14 cellular contexts compared by ENCODE assay signal in genomic region chr9:120791161-120791560, GRCh38. TPM values are rescaled to one million over a fixed set of nuclear protein-coding genes. Genes with fewer than 3 reads are reported as not detected.
A peak's percentile ranks its signal among the peaks of the same experiment; 100 is the strongest.
DNase-seq lines count a peak whose midpoint lies in the region; ATAC-seq and TF ChIP-seq lines count a peak whose summit lies in the region.
"Had no signal": no experiment of that assay in that cellular context is flagged by ENCODE, and none has a peak within 500 bp of the region (broad histone marks: within the 10 kb centered on the region; RNA-seq: fewer than 3 reads in every experiment).

No MANE protein-coding gene starts in this region.

- H3K27me3 Mint-ChIP-seq in activated CD4-positive, alpha-beta memory T cell treated with anti-CD3 and anti-CD28 coated beads for 36 hours = no peaks in the 10 kb centered on the region
- H3K27me3 Mint-ChIP-seq in glutamatergic neuron (ENCODE audit: unreplicated experiment) (no peaks in the 10 kb centered on the region), type B pancreatic cell (no peaks in the 10 kb centered on the region)

- no peak overlapping the region for H3K27ac ChIP-seq in left ventricle myocardium inferior (replicated peaks)
- no peak overlapping the region for H3K27ac ChIP-seq in right atrium auricular region
- H3K27ac ChIP-seq: brain microvascular endothelial cell, parathyroid adenoma, thoracic aorta had no signal

- H3K9me3 ChIP-seq in left ventricle myocardium inferior (replicated peaks) (no peaks in the 10 kb centered on the region), right atrium auricular region (no peaks in the 10 kb centered on the region)
- H3K9me3 ChIP-seq: HAP-1, thoracic aorta had no signal

- POLR2A ChIA-PET in activated CD4-positive, alpha-beta memory T cell treated with anti-CD3 and anti-CD28 coated beads for 36 hours (lab: Charles Lee) = interaction anchor here (0.8 to 1.2 kb wide), 3 partner anchors 51 to 110 kb away, joined by 3 to 4 read pairs (median 3); partner anchors contain the start of gene PSMD5

- ATAC-seq in HG03095 (IDR thresholded peaks at IDR 0.05; ENCODE audit: unreplicated experiment) (no peak), GM21367 (IDR thresholded peaks at IDR 0.05; ENCODE audit: unreplicated experiment) (no peak)

- H3K4me3 Mint-ChIP-seq in activated CD4-positive, alpha-beta memory T cell treated with anti-CD3 and anti-CD28 coated beads for 36 hours = peak overlapping the region; percentile 71
- H3K4me3 Mint-ChIP-seq in glutamatergic neuron (ENCODE audit: unreplicated experiment) (peak overlapping the region; percentile 94), type B pancreatic cell (peak overlapping the region; percentile 98)

- H3K4me3 ChIP-seq in left ventricle myocardium inferior (peak overlapping the region; percentile 96), right atrium auricular region (no peak overlapping the region)
- H3K4me3 ChIP-seq: HAP-1 had no signal

- CTCF ChIA-PET in activated CD4-positive, alpha-beta memory T cell treated with anti-CD3 and anti-CD28 coated beads for 36 hours (lab: Charles Lee) = interaction anchor here (1.0 to 1.2 kb wide), 3 partner anchors 55 to 281 kb away, joined by 3 read pairs; no protein-coding TSS in a partner anchor

- H3K9me3 Mint-ChIP-seq in activated CD4-positive, alpha-beta memory T cell treated with anti-CD3 and anti-CD28 coated beads for 36 hours = no peaks in the 10 kb centered on the region
- H3K9me3 Mint-ChIP-seq in glutamatergic neuron (ENCODE audit: unreplicated experiment) (no peaks in the 10 kb centered on the region), type B pancreatic cell (no peaks in the 10 kb centered on the region)

- H3K27me3 ChIP-seq in left ventricle myocardium inferior (ENCODE audit: low read depth) (no peaks in the 10 kb centered on the region), right atrium auricular region (no peaks in the 10 kb centered on the region)
- H3K27me3 ChIP-seq: brain microvascular endothelial cell had no signal

- no peak overlapping the region for H3K27ac Mint-ChIP-seq in activated CD4-positive, alpha-beta memory T cell treated with anti-CD3 and anti-CD28 coated beads for 36 hours
- H3K27ac Mint-ChIP-seq in glutamatergic neuron (ENCODE audit: unreplicated experiment) = no peak overlapping the region
- peak overlapping the region; percentile 80 for H3K27ac Mint-ChIP-seq in type B pancreatic cell

- TF ChIP-seq CTCF in left ventricle myocardium inferior (IDR thresholded peaks at IDR 0.05; ENCODE audit: borderline replicate concordance) (no peak), right atrium auricular region (IDR thresholded peaks at IDR 0.05) (no peak), glutamatergic neuron (IDR thresholded peaks at IDR 0.05; ENCODE audit: partially characterized antibody, unreplicated experiment) (no peak), type B pancreatic cell (conservative IDR thresholded peaks at IDR 0.05) (no peak)

- H3K4me1 Mint-ChIP-seq in activated CD4-positive, alpha-beta memory T cell treated with anti-CD3 and anti-CD28 coated beads for 36 hours (ENCODE audit: low read depth) = peaks cover 56% of the 10 kb centered on the region
- H3K4me1 Mint-ChIP-seq in glutamatergic neuron (ENCODE audit: low read depth, unreplicated experiment) (peaks cover 8% of the 10 kb centered on the region), type B pancreatic cell (ENCODE audit: unreplicated experiment) (peaks cover 29% of the 10 kb centered on the region)

- H3K36me3 ChIP-seq in left ventricle myocardium inferior (peaks cover 17% of the 10 kb centered on the region), right atrium auricular region (peaks cover 17% of the 10 kb centered on the region)

- H3K36me3 Mint-ChIP-seq in activated CD4-positive, alpha-beta memory T cell treated with anti-CD3 and anti-CD28 coated beads for 36 hours = peaks cover 15% of the 10 kb centered on the region
- H3K36me3 Mint-ChIP-seq in glutamatergic neuron (ENCODE audit: unreplicated experiment) (no peaks in the 10 kb centered on the region), type B pancreatic cell (peaks cover 14% of the 10 kb centered on the region)

- no peak for DNase-seq in left ventricle myocardium inferior
- DNase-seq in right atrium auricular region (ENCODE audit: low spot score) = no peak
- no peak for DNase-seq in activated CD4-positive, alpha-beta memory T cell treated with anti-CD3 and anti-CD28 coated beads for 36 hours
- no peak for DNase-seq in glutamatergic neuron
- no peak for DNase-seq in type B pancreatic cell (ENCODE audit: extremely low spot score, unreplicated experiment)
- DNase-seq in NCI-H748 treated with DMSO at 0.1 percent for 48 hours (lab: John Stamatoyannopoulos, UW) = no peak
- DNase-seq: brain microvascular endothelial cell, kidney, SIG-M5 had no signal

- H3K4me1 ChIP-seq in left ventricle myocardium inferior (peaks cover 78% of the 10 kb centered on the region), right atrium auricular region (peaks cover 0 to 36% of the 10 kb centered on the region in 2 donors)
- H3K4me1 ChIP-seq: parathyroid adenoma had no signal

- intact Hi-C loops in left ventricle myocardium inferior (cut with micrococcal nuclease) = no loop called here
- intact Hi-C loops in activated CD4-positive, alpha-beta memory T cell treated with anti-CD3 and anti-CD28 coated beads for 36 hours (cut with micrococcal nuclease) = loop anchor here (5.0 kb wide), 2 partner anchors 34 to 411 kb away; partner anchors contain the start of gene RAB14

RNA-seq across cellular contexts. Expression of gene FBXW2, which starts 2.1 kb away (rescaled TPM):
- total RNA-seq in left ventricle myocardium inferior (41.3 TPM), right atrium auricular region (10 to 100 TPM; 22.2 to 31.5 TPM), glutamatergic neuron (ENCODE audit: unreplicated experiment) (67.2 TPM), type B pancreatic cell (ENCODE audit: low replicate concordance) (67.7 and 68.2 TPM in 2 replicates)
- 10 to 100 TPM; 70.2 to 72.5 TPM for total RNA-seq in activated CD4-positive, alpha-beta memory T cell treated with anti-CD3 and anti-CD28 coated beads for 36 hours

RNA-seq across cellular contexts. Expression of gene PSMD5, which starts 51.6 kb away (rescaled TPM):
- total RNA-seq in left ventricle myocardium inferior (16.2 TPM), right atrium auricular region (10 to 100 TPM; 12.8 to 13.9 TPM), glutamatergic neuron (ENCODE audit: unreplicated experiment) (48.5 TPM), type B pancreatic cell (ENCODE audit: low replicate concordance) (43.6 and 45.2 TPM in 2 replicates)
- total RNA-seq in activated CD4-positive, alpha-beta memory T cell treated with anti-CD3 and anti-CD28 coated beads for 36 hours = 10 to 100 TPM; 69.7 to 71.0 TPM
